9 cellular contexts compared by ENCODE assay signal in the genomic region with DNA sequence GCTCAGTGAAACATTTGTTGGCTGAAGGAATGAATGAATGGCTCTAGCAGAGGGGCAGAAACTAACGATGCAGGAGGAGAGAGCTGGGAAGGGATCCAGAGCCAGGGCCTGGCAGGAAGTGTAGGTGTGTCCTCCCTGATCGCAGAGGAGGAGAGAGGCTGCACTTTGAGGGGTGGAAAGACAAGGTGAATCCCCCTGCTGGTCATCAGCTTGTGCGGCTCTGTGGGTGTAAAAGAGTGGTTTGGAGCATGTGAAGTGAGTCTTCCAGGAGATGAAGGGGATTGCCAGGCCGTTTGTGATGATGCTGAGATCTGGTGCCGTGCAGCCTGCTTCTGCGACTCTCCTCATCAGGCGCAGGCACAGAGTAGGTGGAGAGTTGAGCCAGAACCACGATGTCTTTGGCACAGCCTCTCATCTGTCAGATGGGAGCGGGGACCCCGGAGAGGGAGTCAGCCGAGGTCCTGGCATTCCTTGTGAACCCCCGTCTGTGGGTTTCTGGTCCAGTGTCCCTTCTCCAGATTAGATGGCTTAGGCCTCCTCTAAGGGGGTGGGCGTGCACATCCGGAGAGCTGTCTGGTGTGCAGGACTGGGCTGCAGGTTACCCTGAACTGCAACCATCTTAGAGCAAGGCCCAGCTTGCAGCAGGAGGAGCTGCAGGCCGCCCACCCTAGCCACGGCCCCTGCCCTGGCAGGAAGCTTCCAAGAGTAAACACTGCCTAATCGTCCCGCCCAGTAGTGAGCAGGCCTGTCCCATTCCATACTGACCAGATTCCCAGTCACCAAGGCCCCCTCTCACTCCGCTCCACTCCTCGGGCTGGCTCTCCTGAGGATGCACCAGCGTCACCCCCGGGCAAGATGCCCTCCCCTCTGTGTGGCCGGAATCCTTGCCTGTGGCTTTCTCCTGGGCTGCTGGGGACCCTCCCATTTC. TPM values are rescaled to one million over a fixed set of nuclear protein-coding genes. Genes with fewer than 3 reads are reported as not detected.
DNase-seq lines count a peak whose midpoint lies in the region; ATAC-seq and TF ChIP-seq lines count a peak whose summit lies in the region.
"Had no signal": no experiment of that assay in that cellular context is flagged by ENCODE, and none has a peak within 500 bp of the region (broad histone marks: within the 10 kb centered on the region; RNA-seq: fewer than 3 reads in every experiment).

Gene ADAMTS13, plus strand, starts transcription at position 753 of the 928 bp plus-strand sequence. Its CDS starts 77 bp downstream, at position 830.

- H3K27ac ChIP-seq in OCI-LY7 (ENCODE audit: low read depth, low read length, poor library complexity, severe bottlenecking) (peak within 1 kb of the TSS; percentile 62), upper lobe of right lung (no peak within 1 kb of the TSS)

- CTCF ChIA-PET in OCI-LY7 (lab: Charles Lee; ENCODE audit: unreplicated experiment): no interaction called here

- no peaks in the 10 kb centered on the region for H3K9me3 ChIP-seq in OCI-LY7 (ENCODE audit: low read length)
- H3K9me3 ChIP-seq in upper lobe of right lung: no peaks in the 10 kb centered on the region

- ATAC-seq in stimulated activated naive CD8-positive, alpha-beta T cell treated with anti-CD3 and anti-CD28 coated beads, Interleukin-15, Interleukin-2, amounts not matched to agents 100 U/mL and 50 U/mL, for 24 hours: peak; percentile 68
- no peak for ATAC-seq in upper lobe of right lung

- no peaks in the 10 kb centered on the region for H3K36me3 ChIP-seq in OCI-LY7 (ENCODE audit: insufficient read depth, low read length)
- no peaks in the 10 kb centered on the region for H3K36me3 ChIP-seq in upper lobe of right lung

- intact Hi-C loops in OCI-LY7 (cut with micrococcal nuclease; ENCODE audit: unreplicated experiment) (no loop called here), upper lobe of right lung (cut with DNase I) (no loop called here)

- H3K4me3 ChIP-seq in OCI-LY7 (ENCODE audit: low read depth, low read length, poor library complexity, severe bottlenecking) (no peak within 1 kb of the TSS), fibroblast of mammary gland (ENCODE audit: control insufficient read depth, low read depth, low read length) (no peak within 1 kb of the TSS), upper lobe of right lung (no peak within 1 kb of the TSS)

- no TSS peak for BruUV-seq in OCI-LY7 (replicated peaks; lab: Mats Ljungman, UMichigan)

- H2AFZ ChIP-seq in OCI-LY7 (ENCODE audit: low read length): peak within 1 kb of the TSS; percentile 52

- no peaks in the 10 kb centered on the region for H3K9me2 ChIP-seq in OCI-LY7 (ENCODE audit: insufficient read depth, low read length)

- no peaks in the 10 kb centered on the region for H4K20me1 ChIP-seq in OCI-LY7 (ENCODE audit: insufficient read depth, low read length)

- H3K4me1 ChIP-seq in OCI-LY7 (ENCODE audit: insufficient read depth, low read length, poor library complexity, severe bottlenecking) (peaks cover 33% of the 10 kb centered on the region), upper lobe of right lung (peaks cover 8% of the 10 kb centered on the region)

- H3K27me3 ChIP-seq in upper lobe of right lung: peaks cover 10% of the 10 kb centered on the region

- H3K4me2 ChIP-seq in OCI-LY7 (ENCODE audit: low read length): no peak within 1 kb of the TSS; the same call in 1 of the 2 replicates

- POLR2A ChIA-PET in OCI-LY7 (lab: Charles Lee): no interaction called here

- peak; percentile 67 for DNase-seq in activated effector memory CD4-positive, alpha-beta T cell treated with anti-CD3 and anti-CD28 coated beads, Interleukin-2, amount 50 U/mL, for 16 hours
- DNase-seq in activated effector memory CD4-positive, alpha-beta T cell treated with Interleukin-2 at 50 U/mL for 16 hours: no peak
- DNase-seq in OCI-LY7 (ENCODE audit: low spot score) (peak; percentile 59), fibroblast of mammary gland (ENCODE audit: low read depth) (peak; percentile 15), upper lobe of right lung (no peak), NCI-H1105 (lab: John Stamatoyannopoulos, UW) (no peak), cerebellar nuclear complex (lab: John Stamatoyannopoulos, UW) (no peak)
- peak; percentile 71 for DNase-seq in stimulated activated naive CD8-positive, alpha-beta T cell treated with anti-CD3 and anti-CD28 coated beads, Interleukin-15, Interleukin-2, amounts not matched to agents 100 U/mL and 50 U/mL, for 24 hours
- DNase-seq: NCI-H446 had no signal

- peaks cover 13% of the 10 kb centered on the region for H3K79me2 ChIP-seq in OCI-LY7 (ENCODE audit: insufficient read depth, low read depth, low read length)

- TF ChIP-seq CTCF in OCI-LY7 (conservative IDR thresholded peaks at IDR 0.05; ENCODE audit: low read length) (peak; percentile 67), fibroblast of mammary gland (conservative IDR thresholded peaks at IDR 0.05; ENCODE audit: control insufficient read depth, insufficient read depth, low read depth, low read length) (peak; percentile 9), upper lobe of right lung (IDR thresholded peaks at IDR 0.05) (no peak)

RNA-seq across cellular contexts. Expression of gene ADAMTS13, which starts in this region (rescaled TPM):
- 6.2 and 6.6 TPM in 2 replicates for total RNA-seq in OCI-LY7 (2014; rRNA removed; shearing (Covaris generic))
- total RNA-seq in OCI-LY7 (2022) (18.1 and 18.5 TPM in 2 replicates), upper lobe of right lung (2.0 TPM)

Comparison
In these comparisons a context has a peak if more than half of its experiments do, and no peak if none do; other contexts are left out.
1. DNase-seq: peak in activated effector memory CD4-positive, alpha-beta T cell treated with anti-CD3 and anti-CD28 coated beads, Interleukin-2, amount 50 U/mL, for 16 hours (single experiment), OCI-LY7 (single experiment), fibroblast of mammary gland (single experiment) and stimulated activated naive CD8-positive, alpha-beta T cell treated with anti-CD3 and anti-CD28 coated beads, Interleukin-15, Interleukin-2, amounts not matched to agents 100 U/mL and 50 U/mL, for 24 hours (single experiment); none in activated effector memory CD4-positive, alpha-beta T cell treated with Interleukin-2 at 50 U/mL for 16 hours (single experiment), upper lobe of right lung (single experiment), NCI-H1105 (single experiment) and cerebellar nuclear complex (0 of 2).